16 cellular contexts compared by ENCODE assay signal in the genomic region with DNA sequence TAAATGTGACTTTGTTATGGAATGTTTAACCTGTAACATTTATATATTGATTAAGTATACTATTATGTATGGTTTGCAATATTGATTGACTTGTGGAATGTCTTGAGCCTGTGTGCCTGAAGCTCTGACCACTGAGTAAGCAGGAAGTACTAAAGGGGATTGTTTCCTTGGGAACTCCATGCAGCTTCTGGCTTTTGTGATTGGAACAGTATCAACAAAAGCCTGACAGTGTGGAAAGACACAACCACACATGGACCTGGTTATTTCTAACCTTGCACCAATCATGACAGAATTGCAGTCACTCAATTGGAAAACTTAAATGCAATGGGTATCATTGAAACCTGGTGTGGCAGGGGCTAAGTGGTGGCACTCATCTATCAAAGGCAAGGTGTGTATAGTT. TPM values are rescaled to one million over a fixed set of nuclear protein-coding genes. Genes with fewer than 3 reads are reported as not detected.
DNase-seq lines count a peak whose midpoint lies in the region; ATAC-seq and TF ChIP-seq lines count a peak whose summit lies in the region.
"Had no signal": no experiment of that assay in that cellular context is flagged by ENCODE, and none has a peak within 500 bp of the region (broad histone marks: within the 10 kb centered on the region; RNA-seq: fewer than 3 reads in every experiment).

No MANE protein-coding gene starts in this region.

- H3K4me1 ChIP-seq in GM23338 (ENCODE audit: insufficient read depth) (no peaks in the 10 kb centered on the region), esophagus muscularis mucosa (no peaks in the 10 kb centered on the region)

- ATAC-seq in GM23338 (no peak), GM21447 (IDR thresholded peaks at IDR 0.05; ENCODE audit: unreplicated experiment) (no peak), HG03139 (IDR thresholded peaks at IDR 0.05; ENCODE audit: unreplicated experiment) (no peak)
- no peak for ATAC-seq in stimulated activated naive CD8-positive, alpha-beta T cell treated with anti-CD3 and anti-CD28 coated beads, Interleukin-15, amount 100 ng/mL, for 72 hours
- ATAC-seq: CD8-positive, alpha-beta T cell had no signal

- H4K20me1 ChIP-seq in GM23338 (replicated peaks; ENCODE audit: insufficient read depth): no peaks in the 10 kb centered on the region

- H2AFZ ChIP-seq in GM23338: 0 out of 2 replicates have a peak overlapping the region, but pooled peaks have one; percentile 32
- H2AFZ ChIP-seq: GM23248 had no signal

- no peak overlapping the region for H3K27ac Mint-ChIP-seq in GM23338
- no peak overlapping the region for H3K27ac Mint-ChIP-seq in stimulated activated naive CD8-positive, alpha-beta T cell treated with anti-CD3 and anti-CD28 coated beads, Interleukin-15, amount 100 ng/mL, for 72 hours
- H3K27ac Mint-ChIP-seq: CD14-positive monocyte; CD8-positive, alpha-beta T cell had no signal

- peaks cover 4% of the 10 kb centered on the region; the same call in 1 of the 3 replicates for H3K4me1 Mint-ChIP-seq in GM23338
- H3K4me1 Mint-ChIP-seq in stimulated activated naive CD8-positive, alpha-beta T cell treated with anti-CD3 and anti-CD28 coated beads, Interleukin-15, amount 100 ng/mL, for 72 hours: no peaks in the 10 kb centered on the region
- H3K4me1 Mint-ChIP-seq: CD14-positive monocyte had no signal

- TF ChIP-seq EP300 in esophagus muscularis mucosa (IDR thresholded peaks at IDR 0.05): no peak

- H3K79me2 ChIP-seq in GM23338 (replicated peaks; ENCODE audit: insufficient read depth): no peaks in the 10 kb centered on the region

- H3K27me3 ChIP-seq in GM23338 (ENCODE audit: insufficient read depth) (no peaks in the 10 kb centered on the region), esophagus muscularis mucosa (no peaks in the 10 kb centered on the region)

- H3K9me3 Mint-ChIP-seq in GM23338: no peaks in the 10 kb centered on the region
- H3K9me3 Mint-ChIP-seq in stimulated activated naive CD8-positive, alpha-beta T cell treated with anti-CD3 and anti-CD28 coated beads, Interleukin-15, amount 100 ng/mL, for 72 hours: peaks cover 0 to 8% of the 10 kb centered on the region in 2 donors

- H3K4me2 ChIP-seq in GM23338: no peak overlapping the region

- no peak for TF ChIP-seq POLR2A in esophagus muscularis mucosa (IDR thresholded peaks at IDR 0.05; ENCODE audit: low read depth)

- intact Hi-C loops in esophagus muscularis mucosa (cut with DNase I): no loop called here

- H3K36me3 Mint-ChIP-seq in GM23338 (ENCODE audit: low read depth): no peaks in the 10 kb centered on the region
- H3K36me3 Mint-ChIP-seq: CD14-positive monocyte; CD8-positive, alpha-beta T cell had no signal

- no peaks in the 10 kb centered on the region for H3K27me3 Mint-ChIP-seq in GM23338 (ENCODE audit: insufficient read depth, low read depth, poor library complexity)
- H3K27me3 Mint-ChIP-seq in stimulated activated naive CD8-positive, alpha-beta T cell treated with anti-CD3 and anti-CD28 coated beads, Interleukin-15, amount 100 ng/mL, for 72 hours: no peaks in the 10 kb centered on the region

- no peak for TF ChIP-seq CTCF in GM23338 (conservative IDR thresholded peaks at IDR 0.05; ENCODE audit: low read depth in 2 of 2)
- no peak for TF ChIP-seq CTCF in esophagus muscularis mucosa (IDR thresholded peaks at IDR 0.05)

- no peaks in the 10 kb centered on the region for H3K9me3 ChIP-seq in esophagus muscularis mucosa

- DNase-seq in GM23338 (ENCODE audit: low spot score): no peak
- peak; percentile 39 for DNase-seq in esophagus muscularis mucosa (ENCODE audit: extremely low spot score)
- DNase-seq in lung microvascular endothelial cell (ENCODE audit: low read depth in 2 of 2): peak; percentile 15 to 70
- no peak for DNase-seq in NCI-H1417 (lab: John Stamatoyannopoulos, UW)
- DNase-seq in stimulated activated naive CD8-positive, alpha-beta T cell treated with anti-CD3 and anti-CD28 coated beads, Interleukin-15, amount 100 ng/mL, for 72 hours: no peak
- DNase-seq: CD8-positive, alpha-beta T cell; COR-L47; DMS153; DMS79 treated with DMSO at 0.1 percent for 48 hours; EL; GM23248; H7 had no signal

- H3K4me3 ChIP-seq in GM23338 (no peak overlapping the region), esophagus muscularis mucosa (no peak overlapping the region)
- H3K4me3 ChIP-seq: GM23248 had no signal

- H3K4me3 Mint-ChIP-seq in GM23338: no peak overlapping the region
- H3K4me3 Mint-ChIP-seq in stimulated activated naive CD8-positive, alpha-beta T cell treated with anti-CD3 and anti-CD28 coated beads, Interleukin-15, amount 100 ng/mL, for 72 hours: no peak overlapping the region
- H3K4me3 Mint-ChIP-seq: CD14-positive monocyte; CD8-positive, alpha-beta T cell had no signal

- H3K9me2 ChIP-seq in GM23338 (ENCODE audit: insufficient read depth): peaks cover 11% of the 10 kb centered on the region; the same call in 1 of the 2 replicates

- H3K36me3 ChIP-seq in GM23338 (ENCODE audit: insufficient read depth): no peaks in the 10 kb centered on the region
- H3K36me3 ChIP-seq in esophagus muscularis mucosa: no peaks in the 10 kb centered on the region

- H3F3A ChIP-seq in GM23338 (replicated peaks; ENCODE audit: low read depth): no peaks in the 10 kb centered on the region

- H3K27ac ChIP-seq in GM23338 (ENCODE audit: low read depth) (no peak overlapping the region), esophagus muscularis mucosa (replicated peaks in 1 of 4) (no peak overlapping the region)
- H3K27ac ChIP-seq: GM23248 had no signal

TF ChIP-seq in GM23338, 12 proteins besides CTCF, POLR2A, EP300 and RAD21:
- TF ChIP-seq, protein P1, sequence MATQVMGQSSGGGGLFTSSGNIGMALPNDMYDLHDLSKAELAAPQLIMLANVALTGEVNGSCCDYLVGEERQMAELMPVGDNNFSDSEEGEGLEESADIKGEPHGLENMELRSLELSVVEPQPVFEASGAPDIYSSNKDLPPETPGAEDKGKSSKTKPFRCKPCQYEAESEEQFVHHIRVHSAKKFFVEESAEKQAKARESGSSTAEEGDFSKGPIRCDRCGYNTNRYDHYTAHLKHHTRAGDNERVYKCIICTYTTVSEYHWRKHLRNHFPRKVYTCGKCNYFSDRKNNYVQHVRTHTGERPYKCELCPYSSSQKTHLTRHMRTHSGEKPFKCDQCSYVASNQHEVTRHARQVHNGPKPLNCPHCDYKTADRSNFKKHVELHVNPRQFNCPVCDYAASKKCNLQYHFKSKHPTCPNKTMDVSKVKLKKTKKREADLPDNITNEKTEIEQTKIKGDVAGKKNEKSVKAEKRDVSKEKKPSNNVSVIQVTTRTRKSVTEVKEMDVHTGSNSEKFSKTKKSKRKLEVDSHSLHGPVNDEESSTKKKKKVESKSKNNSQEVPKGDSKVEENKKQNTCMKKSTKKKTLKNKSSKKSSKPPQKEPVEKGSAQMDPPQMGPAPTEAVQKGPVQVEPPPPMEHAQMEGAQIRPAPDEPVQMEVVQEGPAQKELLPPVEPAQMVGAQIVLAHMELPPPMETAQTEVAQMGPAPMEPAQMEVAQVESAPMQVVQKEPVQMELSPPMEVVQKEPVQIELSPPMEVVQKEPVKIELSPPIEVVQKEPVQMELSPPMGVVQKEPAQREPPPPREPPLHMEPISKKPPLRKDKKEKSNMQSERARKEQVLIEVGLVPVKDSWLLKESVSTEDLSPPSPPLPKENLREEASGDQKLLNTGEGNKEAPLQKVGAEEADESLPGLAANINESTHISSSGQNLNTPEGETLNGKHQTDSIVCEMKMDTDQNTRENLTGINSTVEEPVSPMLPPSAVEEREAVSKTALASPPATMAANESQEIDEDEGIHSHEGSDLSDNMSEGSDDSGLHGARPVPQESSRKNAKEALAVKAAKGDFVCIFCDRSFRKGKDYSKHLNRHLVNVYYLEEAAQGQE (IDR thresholded peaks at IDR 0.05; ENCODE audit: unreplicated experiment): no peak

RNA-seq across cellular contexts. Expression of a gene that starts 45.5 kb away (rescaled TPM):
- total RNA-seq in GM23338 (2014; rRNA removed; shearing (Covaris generic)): not detected in 2 replicates
- not detected in 2 replicates for polyA plus RNA-seq in GM23338 (2016; fragmentation: Nextera tagmentation; extraction: Ambion mirVana)
- 1 to 10 TPM; 1.8 to 3.8 (median 2.7) TPM for total RNA-seq in esophagus muscularis mucosa
- total RNA-seq in lung microvascular endothelial cell: 2.6 and 3.5 TPM in 2 replicates
- total RNA-seq: GM23248 had no signal
- polyA plus RNA-seq: BJ, GM23248 had no signal

Comparison
In these comparisons a context has a peak if more than half of its experiments do, and no peak if none do; other contexts are left out.
1. DNase-seq: peak in esophagus muscularis mucosa (single experiment) and lung microvascular endothelial cell (2 of 2); none in GM23338 (single experiment), NCI-H1417 (0 of 3) and stimulated activated naive CD8-positive, alpha-beta T cell treated with anti-CD3 and anti-CD28 coated beads, Interleukin-15, amount 100 ng/mL, for 72 hours (0 of 2).